ENCODE assay signal across 1 cellular context in genomic region chr21:42755766-42756579, GRCh38.
A peak's percentile ranks its signal among the peaks of the same experiment; 100 is the strongest.
TF ChIP-seq lines count a peak whose summit lies in the region.

No MANE protein-coding gene starts in this region.

TF ChIP-seq in K562, 482 proteins besides CTCF, POLR2A, EP300 and RAD21:
- TF ChIP-seq PRDM10 (IDR thresholded peaks at IDR 0.05; ENCODE audit: partially characterized antibody) (peak; percentile 90), NR3C1 (CRISPR knock-in tag; IDR thresholded peaks at IDR 0.05) (no peak)
